ENCODE assay signal across 3 cellular contexts in genomic region chr13:112627613-112628012, GRCh38.
TF ChIP-seq lines count a peak whose summit lies in the region.

No MANE protein-coding gene starts in this region.

TF ChIP-seq in HEK293, 187 proteins besides CTCF, POLR2A, EP300 and RAD21:
- peak; percentile 66; the same call in 1 of the 2 replicates for TF ChIP-seq ZNF121 (tag by site-specific recombination; IDR thresholded peaks at IDR 0.05)

TF ChIP-seq in WTC11, 78 proteins besides CTCF, POLR2A, EP300 and RAD21:
- peak; percentile 49; the same call in 1 of the 2 replicates for TF ChIP-seq ZNF121 (CRISPR knock-in tag; IDR thresholded peaks at IDR 0.05)

TF ChIP-seq in K562, 482 proteins besides CTCF, POLR2A, EP300 and RAD21:
- TF ChIP-seq ZNF121 (CRISPR knock-in tag; conservative IDR thresholded peaks at IDR 0.05) = peak; percentile 62
